ENCODE assay signal across 1 cellular context in genomic region chr7:128831178-128831993, GRCh38.
TF ChIP-seq lines count a peak whose summit lies in the region.

No MANE protein-coding gene starts in this region.

TF ChIP-seq in K562, 482 proteins besides CTCF, POLR2A, EP300 and RAD21 (continued from another document and continues in another):
- TF ChIP-seq ZBTB40 (IDR thresholded peaks at IDR 0.05) (peak; percentile 49; the same call in 1 of the 2 replicates), ZBTB40 (CRISPR knock-in tag; IDR thresholded peaks at IDR 0.05) (no peak), CREB3 (tag; conservative IDR thresholded peaks at IDR 0.05; ENCODE audit: low read depth) (0 out of 2 replicates have a peak, but pooled peaks have one; percentile 20), HDAC1 (IDR thresholded peaks at IDR 0.05) (peak in 1 of 2 experiments; percentile 74; a peak in 2 of 4 replicates), NR3C1 (CRISPR knock-in tag; IDR thresholded peaks at IDR 0.05) (no peak), ZNF584 (CRISPR knock-in tag; IDR thresholded peaks at IDR 0.05; ENCODE audit: low read depth) (no peak), ATF3 (IDR thresholded peaks at IDR 0.05) (no peak), ATF3 (CRISPR knock-in tag; conservative IDR thresholded peaks at IDR 0.05) (0 out of 2 replicates have a peak, but pooled peaks have one; percentile 24), ZKSCAN1 (IDR thresholded peaks at IDR 0.05; ENCODE audit: low read depth, low read length) (no peak), RAD51 (IDR thresholded peaks at IDR 0.05; ENCODE audit: borderline replicate concordance, low read depth) (no peak), SMARCC2 (IDR thresholded peaks at IDR 0.05; ENCODE audit: low read depth) (no peak), BRD4 (IDR thresholded peaks at IDR 0.05) (peak; percentile 83), THRB (CRISPR knock-in tag; conservative IDR thresholded peaks at IDR 0.05) (no peak), RBFOX2 (IDR thresholded peaks at IDR 0.05; ENCODE audit: low read depth, low read length) (peak; percentile 89), ZNF224 (CRISPR knock-in tag; IDR thresholded peaks at IDR 0.05) (no peak), NONO (IDR thresholded peaks at IDR 0.05; ENCODE audit: low read depth in 2 of 2, low read length in 1 of 2) (peak in 1 of 2 experiments; percentile 44; a peak in 2 of 4 replicates), MITF (IDR thresholded peaks at IDR 0.05) (no peak; the same call in 1 of the 2 replicates), HEY1 (CRISPR knock-in tag; IDR thresholded peaks at IDR 0.05; ENCODE audit: borderline replicate concordance) (no peak), KLF10 (CRISPR knock-in tag; IDR thresholded peaks at IDR 0.05) (peak; percentile 24; the same call in 1 of the 2 replicates), BRD9 (IDR thresholded peaks at IDR 0.05; ENCODE audit: low read depth, partially characterized antibody) (peak; percentile 26), ZNF589 (CRISPR knock-in tag; IDR thresholded peaks at IDR 0.05; ENCODE audit: low read depth) (peak; percentile 87), ZNF121 (CRISPR knock-in tag; conservative IDR thresholded peaks at IDR 0.05) (no peak), KDM5B (IDR thresholded peaks at IDR 0.05; ENCODE audit: insufficient replicate concordance, low read depth, low read length) (peak; percentile 72), ZNF785 (CRISPR knock-in tag; IDR thresholded peaks at IDR 0.05) (no peak), CSDE1 (IDR thresholded peaks at IDR 0.05) (no peak), MYC (IDR thresholded peaks at IDR 0.05; ENCODE audit: low read depth, low read length) (peak; percentile 88), MYC (CRISPR knock-in tag; IDR thresholded peaks at IDR 0.05; ENCODE audit: borderline replicate concordance, low read depth) (peak; percentile 54; the same call in 1 of the 2 replicates), TSHZ1 (CRISPR knock-in tag; IDR thresholded peaks at IDR 0.05) (0 out of 2 replicates have a peak, but pooled peaks have one; percentile 53), HLTF (IDR thresholded peaks at IDR 0.05) (0 out of 2 replicates have a peak, but pooled peaks have one; percentile 8), POLR2AphosphoS5 (IDR thresholded peaks at IDR 0.05; ENCODE audit: control insufficient read depth, insufficient read depth, low read depth, low read length) (peak; percentile 87), ZNF551 (CRISPR knock-in tag; IDR thresholded peaks at IDR 0.05) (no peak), SFPQ (IDR thresholded peaks at IDR 0.05; ENCODE audit: low read depth, low read length) (no peak), KDM2B (CRISPR knock-in tag; IDR thresholded peaks at IDR 0.05) (peak; percentile 78), ZNF592 (IDR thresholded peaks at IDR 0.05) (peak; percentile 85; the same call in 1 of the 2 replicates)
